Comparison of ENCODE assay signal across 30 cellular contexts in the genomic region with DNA sequence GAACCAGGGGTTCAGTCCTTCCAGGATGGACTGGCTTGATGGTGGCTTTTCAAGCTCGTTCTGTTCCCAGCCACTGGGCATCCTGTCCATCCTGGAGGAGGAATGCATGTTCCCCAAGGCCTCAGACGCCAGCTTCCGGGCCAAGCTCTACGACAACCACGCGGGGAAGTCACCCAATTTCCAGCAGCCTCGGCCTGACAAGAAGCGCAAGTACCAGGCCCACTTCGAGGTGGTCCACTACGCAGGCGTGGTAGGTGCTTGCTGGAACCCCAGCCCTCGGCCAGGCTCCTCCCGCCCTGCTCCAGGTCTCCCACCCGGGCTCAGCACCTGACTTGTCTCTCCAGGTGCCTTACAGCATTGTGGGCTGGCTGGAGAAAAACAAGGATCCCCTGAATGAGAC. TPM values are rescaled to one million over a fixed set of nuclear protein-coding genes. Genes with fewer than 3 reads are reported as not detected.
"Had no signal": no experiment of that assay in that cellular context is flagged by ENCODE, and none has a peak within 500 bp of the region (broad histone marks: within the 10 kb centered on the region; RNA-seq: fewer than 3 reads in every experiment).

No MANE protein-coding gene starts in this region.

- H3K27ac ChIP-seq: adrenal gland, body of pancreas, colonic mucosa, gastroesophageal sphincter had no signal

- DNase-seq: activated CD4-positive, alpha-beta memory T cell treated with anti-CD3 and anti-CD28 coated beads for 36 hours; activated CD4-positive, alpha-beta T cell treated with anti-CD3 and anti-CD28 coated beads for 36 hours; activated CD4-positive, alpha-beta T cell treated with anti-CD3 and anti-CD28 coated beads, Interleukin-2, amount 10 ng/mL, durations not matched to agents 24 days and 14 days; activated CD4-positive, CD25-positive, alpha-beta regulatory T cell; activated CD4-positive, CD25-positive, alpha-beta regulatory T cell treated with anti-CD3 and anti-CD28 coated beads, Interleukin-2, amount 50 U/mL, for 72 hours; activated CD8-positive, alpha-beta memory T cell treated with anti-CD3 and anti-CD28 coated beads, Interleukin-2, amount 10 ng/mL, durations not matched to agents 7 days and 5 days; activated CD8-positive, alpha-beta memory T cell treated with anti-CD3 and anti-CD28 coated beads, Interleukin-2, amount 50 U/mL, for 4 hours; activated CD8-positive, alpha-beta T cell treated with anti-CD3 and anti-CD28 coated beads, Interleukin-2, amount 10 ng/mL, durations not matched to agents 7 days and 5 days; activated effector memory CD4-positive, alpha-beta T cell treated with anti-CD3 and anti-CD28 coated beads, Interleukin-2, amount 50 U/mL, for 16 hours; activated naive CD4-positive, alpha-beta T cell treated with anti-CD3 and anti-CD28 coated beads for 36 hours; activated naive CD8-positive, alpha-beta T cell treated with anti-CD3 and anti-CD28 coated beads for 36 hours; activated naive CD8-positive, alpha-beta T cell treated with anti-CD3 and anti-CD28 coated beads, Interleukin-2, amount 50 U/mL, for 24 hours; activated T-cell treated with anti-CD3 and anti-CD28 coated beads, Interleukin-2, amount 50 U/mL, for 1 hour; activated T-cell treated with anti-CD3 and anti-CD28 coated beads, Interleukin-2, amount 50 U/mL, for 48 hours; amygdala; aorta; central memory CD4-positive, alpha-beta T cell; cerebellar nuclear complex; colonic mucosa; dorsolateral prefrontal cortex; effector memory CD4-positive, alpha-beta T cell; endodermal cell; foreskin fibroblast; T-helper 2 cell had no signal

- H3K9me3 ChIP-seq: adrenal gland, body of pancreas, colonic mucosa, gastroesophageal sphincter had no signal

- H3K4me1 ChIP-seq: body of pancreas, colonic mucosa had no signal

- H3K27me3 ChIP-seq: adrenal gland, colonic mucosa, dorsolateral prefrontal cortex had no signal

- H3K36me3 ChIP-seq: colonic mucosa had no signal

- H3K4me3 ChIP-seq: adrenal gland, body of pancreas, colonic mucosa, dorsolateral prefrontal cortex, gastroesophageal sphincter had no signal

RNA-seq across cellular contexts. Expression of a gene that starts 34.0 kb away (rescaled TPM):
- total RNA-seq: epithelial cell of proximal tubule, esophagus mucosa, glomerular endothelial cell had no signal
